8 cellular contexts compared by ENCODE assay signal in the genomic region with DNA sequence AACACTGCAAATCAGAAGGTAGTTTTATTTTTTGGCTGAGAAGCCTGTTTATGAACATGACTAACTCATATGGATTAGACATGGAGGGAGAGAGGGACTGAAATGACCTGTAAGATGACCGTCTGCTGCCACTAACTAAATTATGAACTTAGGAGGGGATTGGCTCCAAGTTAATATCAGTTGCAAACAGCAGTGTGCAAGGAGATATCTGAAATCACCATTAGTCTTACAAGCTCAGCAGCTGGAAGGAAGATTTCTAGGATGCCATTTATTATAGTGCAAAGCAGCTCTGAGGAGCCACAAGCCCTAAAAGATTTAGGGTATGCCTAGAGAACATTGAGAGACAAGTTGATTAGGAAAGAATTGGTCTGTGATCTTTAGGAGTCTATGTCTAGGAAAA.
"Had no signal": no experiment of that assay in that cellular context is flagged by ENCODE, and none has a peak within 500 bp of the region (broad histone marks: within the 10 kb centered on the region; RNA-seq: fewer than 3 reads in every experiment).

No MANE protein-coding gene starts in this region.

- H2AFZ ChIP-seq: GM23338 had no signal

- H3K4me2 ChIP-seq: GM23338 had no signal

- FAIRE-seq: H1, H54, HTR-8/SVneo had no signal

- DNase-seq: H9, HCEC 1CT, IMR-90, KBM-7 had no signal

- H3K4me3 ChIP-seq: GM23338 had no signal

- ATAC-seq: GM23338 had no signal
